ENCODE assay signal across 13 cellular contexts in genomic region chr1:54904476-54905048, GRCh38. TPM values are rescaled to one million over a fixed set of nuclear protein-coding genes. Genes with fewer than 3 reads are reported as not detected.
DNase-seq lines count a peak whose midpoint lies in the region; ATAC-seq, FAIRE-seq and TF ChIP-seq lines count a peak whose summit lies in the region.
"Had no signal": no experiment of that assay in that cellular context is flagged by ENCODE, and none has a peak within 500 bp of the region (broad histone marks: within the 10 kb centered on the region; RNA-seq: fewer than 3 reads in every experiment).

No MANE protein-coding gene starts in this region.

- peaks cover 4% of the 10 kb centered on the region for H3K4me1 ChIP-seq in prostate gland (replicated peaks)

- peak; percentile 77 for DNase-seq in GM04503 (ENCODE audit: low read depth)
- DNase-seq in RCC 7860 (ENCODE audit: low spot score), result peak; percentile 94
- DNase-seq in epithelial cell of proximal tubule (ENCODE audit: low read depth), result peak; percentile 98
- DNase-seq in prostate gland (ENCODE audit: low spot score), result peak; percentile 64
- no peak for DNase-seq in DMS79 (lab: John Stamatoyannopoulos, UW)
- no peak for DNase-seq in NCI-H2227 treated with DMSO at 0.1 percent for 48 hours (lab: John Stamatoyannopoulos, UW)
- DNase-seq: NCI-H1436; stimulated activated CD4-positive, alpha-beta T cell treated with anti-CD3 and anti-CD28 coated beads, Interleukin-1b, Interleukin-23, amount 100 ng/mL, for 48 hours; stimulated activated naive CD4-positive, alpha-beta T cell treated with Interleukin-2 at 50 U/mL for 16 hours had no signal

- H3K27ac ChIP-seq in prostate gland, result peak overlapping the region in 1 of 2 donors; percentile 18
- H3K27ac ChIP-seq: adrenal gland had no signal

- no peak for ATAC-seq in GM18909 (IDR thresholded peaks at IDR 0.05; ENCODE audit: poor library complexity, unreplicated experiment)
- ATAC-seq: left lobe of liver had no signal

- no peak overlapping the region for H3K4me3 ChIP-seq in epithelial cell of proximal tubule (ENCODE audit: low read depth, low read length)
- no peak overlapping the region for H3K4me3 ChIP-seq in prostate gland
- H3K4me3 ChIP-seq: adrenal gland had no signal

- H3K27me3 ChIP-seq in prostate gland (replicated peaks; ENCODE audit: insufficient read depth), result no peaks in the 10 kb centered on the region
- H3K27me3 ChIP-seq: adrenal gland had no signal

- H3K36me3 ChIP-seq in prostate gland, result no peaks in the 10 kb centered on the region
- H3K36me3 ChIP-seq: adrenal gland had no signal

- TF ChIP-seq CTCF in epithelial cell of proximal tubule (conservative IDR thresholded peaks at IDR 0.05; ENCODE audit: low read depth, low read length), result no peak
- no peak for TF ChIP-seq CTCF in prostate gland (IDR thresholded peaks at IDR 0.05)

- intact Hi-C loops in prostate gland (cut with DNase I), result no loop called here

- WGBS in prostate gland, result 10% methylated on average over 2 of the region's 2 CpGs

- no peak for TF ChIP-seq POLR2A in prostate gland (IDR thresholded peaks at IDR 0.05)

- H3K9me3 ChIP-seq in prostate gland, result no peaks in the 10 kb centered on the region
- H3K9me3 ChIP-seq: adrenal gland had no signal

- FAIRE-seq in RCC 7860 (lab: Jason Lieb, UNC), result peak; percentile 98
- FAIRE-seq: endothelial cell of umbilical vein had no signal

RNA-seq across cellular contexts. Expression of gene DHCR24, which starts 17.6 kb away (rescaled TPM):
- total RNA-seq in epithelial cell of proximal tubule (258 and 494 TPM in 2 replicates), prostate gland (100 to 1,000 TPM; 152 to 154 TPM)

Comparison
In these comparisons a context has a peak if more than half of its experiments do, and no peak if none do; other contexts are left out.
1. DNase-seq: peak in GM04503 (single experiment), RCC 7860 (single experiment), epithelial cell of proximal tubule (single experiment) and prostate gland (single experiment); none in DMS79 (single experiment) and NCI-H2227 treated with DMSO at 0.1 percent for 48 hours (single experiment).